16 cellular contexts compared by ENCODE assay signal in genomic region chr1:155698382-155699038, GRCh38. TPM values are rescaled to one million over a fixed set of nuclear protein-coding genes. Genes with fewer than 3 reads are reported as not detected.
DNase-seq lines count a peak whose midpoint lies in the region; ATAC-seq and TF ChIP-seq lines count a peak whose summit lies in the region.
"Had no signal": no experiment of that assay in that cellular context is flagged by ENCODE, and none has a peak within 500 bp of the region (broad histone marks: within the 10 kb centered on the region; RNA-seq: fewer than 3 reads in every experiment).

No MANE protein-coding gene starts in this region.

- POLR2A ChIA-PET in BJ (lab: Charles Lee): no interaction called here
- POLR2A ChIA-PET in OCI-LY7 (lab: Charles Lee): no interaction called here

- TF ChIP-seq CTCF in BJ (IDR thresholded peaks at IDR 0.05; ENCODE audit: insufficient read depth, low read depth, low read length) (no peak), MM.1S (IDR thresholded peaks at IDR 0.05; ENCODE audit: low read length) (no peak), epithelial cell of esophagus (IDR thresholded peaks at IDR 0.05; ENCODE audit: insufficient read depth, low read depth, low read length, missing control alignments) (no peak), OCI-LY7 (conservative IDR thresholded peaks at IDR 0.05; ENCODE audit: low read length) (no peak)

- no peak overlapping the region for H3K9ac ChIP-seq in MM.1S (ENCODE audit: low read length)

- H3K9me3 ChIP-seq in MM.1S (replicated peaks; ENCODE audit: insufficient read depth, low read length) (no peaks in the 10 kb centered on the region), OCI-LY7 (ENCODE audit: low read length) (peaks cover 23% of the 10 kb centered on the region)
- H3K9me3 ChIP-seq: ovary had no signal

- no peaks in the 10 kb centered on the region for H3K27me3 ChIP-seq in BJ (ENCODE audit: control insufficient read depth, insufficient read depth, low read length)
- H3K27me3 ChIP-seq in MM.1S (replicated peaks; ENCODE audit: insufficient read depth, low read length): no peaks in the 10 kb centered on the region
- H3K27me3 ChIP-seq: ovary had no signal

- H3K36me3 ChIP-seq in BJ (ENCODE audit: control insufficient read depth, insufficient read depth, low read length) (no peaks in the 10 kb centered on the region; the same call in 1 of the 2 replicates), MM.1S (replicated peaks; ENCODE audit: insufficient read depth, low read length) (peaks cover 20% of the 10 kb centered on the region), OCI-LY7 (ENCODE audit: insufficient read depth, low read length) (peaks cover 78% of the 10 kb centered on the region)
- H3K36me3 ChIP-seq: ovary had no signal

- ATAC-seq in HG02981 (IDR thresholded peaks at IDR 0.05; ENCODE audit: unreplicated experiment): no peak
- ATAC-seq: activated CD8-positive, alpha-beta T cell treated with anti-CD3 and anti-CD28 coated beads for 36 hours had no signal

- intact Hi-C loops in OCI-LY7 (cut with micrococcal nuclease; ENCODE audit: unreplicated experiment): no loop called here

- peaks cover 10% of the 10 kb centered on the region; the same call in 1 of the 2 replicates for H4K20me1 ChIP-seq in MM.1S (ENCODE audit: insufficient read depth, low read length)
- H4K20me1 ChIP-seq in OCI-LY7 (ENCODE audit: insufficient read depth, low read length): no peaks in the 10 kb centered on the region

- no peak overlapping the region for H2AFZ ChIP-seq in MM.1S (ENCODE audit: low read length)
- no peak overlapping the region for H2AFZ ChIP-seq in OCI-LY7 (ENCODE audit: low read length)

- peaks cover 76% of the 10 kb centered on the region for H3K79me2 ChIP-seq in MM.1S (ENCODE audit: low read length)
- H3K79me2 ChIP-seq in OCI-LY7 (ENCODE audit: insufficient read depth, low read depth, low read length): peaks cover 86% of the 10 kb centered on the region

- BruUV-seq in OCI-LY7 (replicated peaks; lab: Mats Ljungman, UMichigan): no TSS peak

- CTCF ChIA-PET in BJ (lab: Yijun Ruan, JAX): no interaction called here
- CTCF ChIA-PET in OCI-LY7 (lab: Charles Lee; ENCODE audit: unreplicated experiment): no interaction called here

- no peak overlapping the region for H3K4me2 ChIP-seq in MM.1S (ENCODE audit: low read depth, low read length)
- H3K4me2 ChIP-seq in OCI-LY7 (ENCODE audit: low read length): no peak overlapping the region

- H3K27ac ChIP-seq in MM.1S (ENCODE audit: low read length) (no peak overlapping the region), OCI-LY7 (ENCODE audit: low read depth, low read length, poor library complexity, severe bottlenecking) (no peak overlapping the region)
- H3K27ac ChIP-seq: coronary artery, ovary had no signal

- peaks cover 8% of the 10 kb centered on the region; the same call in 1 of the 2 replicates for H3F3A ChIP-seq in MM.1S (ENCODE audit: insufficient read depth, low read length)

- H3K4me1 ChIP-seq in MM.1S (ENCODE audit: low read length) (peaks cover 8% of the 10 kb centered on the region), OCI-LY7 (ENCODE audit: insufficient read depth, low read length, poor library complexity, severe bottlenecking) (no peaks in the 10 kb centered on the region)

- H3K9me2 ChIP-seq in MM.1S (replicated peaks; ENCODE audit: insufficient read depth, low read length) (no peaks in the 10 kb centered on the region), OCI-LY7 (ENCODE audit: insufficient read depth, low read length) (no peaks in the 10 kb centered on the region)

- DNase-seq in BJ (ENCODE audit: low read depth): peak; percentile 25
- DNase-seq in MM.1S: peak; percentile 4
- DNase-seq in epithelial cell of esophagus (ENCODE audit: low read depth): peak; percentile 19
- DNase-seq in non-pigmented ciliary epithelial cell (ENCODE audit: low read depth): peak; percentile 9
- DNase-seq in OCI-LY7 (ENCODE audit: low spot score): no peak
- DNase-seq in DMS 273 treated with DMSO at 0.1 percent for 48 hours (lab: John Stamatoyannopoulos, UW): no peak
- no peak for DNase-seq in activated CD4-positive, alpha-beta T cell treated with anti-CD3 and anti-CD28 coated beads, Interleukin-2, amount 50 U/mL, for 4 hours
- DNase-seq: activated CD8-positive, alpha-beta T cell treated with anti-CD3 and anti-CD28 coated beads for 36 hours; GOT3; NCI-H2081 treated with DMSO at 0.1 percent for 48 hours; ovary; stimulated activated naive CD4-positive, alpha-beta T cell treated with Interleukin-2 at 50 U/mL for 16 hours; T-helper 9 cell had no signal

- H3K4me3 ChIP-seq in BJ (ENCODE audit: low read depth, low read length): no peak overlapping the region
- H3K4me3 ChIP-seq in MM.1S (ENCODE audit: low read length): no peak overlapping the region
- H3K4me3 ChIP-seq in epithelial cell of esophagus (ENCODE audit: low read length): no peak overlapping the region
- H3K4me3 ChIP-seq in OCI-LY7 (ENCODE audit: low read depth, low read length, poor library complexity, severe bottlenecking): no peak overlapping the region
- H3K4me3 ChIP-seq: coronary artery, lung, ovary had no signal

RNA-seq across cellular contexts. Expression of gene DAP3, which starts 9.6 kb away (rescaled TPM):
- polyA plus RNA-seq in BJ (2011; rRNA removed): 131 and 142 TPM in 2 replicates
- polyA minus RNA-seq in BJ (2011; rRNA and poly(A)+ RNA removed): 60.7 and 103 TPM in 2 replicates
- 110 and 114 TPM in 2 replicates for total RNA-seq in OCI-LY7 (2014; rRNA removed; shearing (Covaris generic))
- total RNA-seq in OCI-LY7 (2022): 178 and 187 TPM in 2 replicates

RNA-seq across cellular contexts. Expression of gene YY1AP1, which starts 9.9 kb away (rescaled TPM):
- polyA plus RNA-seq in BJ (2011; rRNA removed): 57.7 and 57.9 TPM in 2 replicates
- polyA minus RNA-seq in BJ (2011; rRNA and poly(A)+ RNA removed): 30.5 and 40.7 TPM in 2 replicates
- total RNA-seq in OCI-LY7 (2014; rRNA removed; shearing (Covaris generic)): 83.0 and 84.6 TPM in 2 replicates
- 76.0 and 83.8 TPM in 2 replicates for total RNA-seq in OCI-LY7 (2022)

Comparison
In these comparisons a context has a peak if more than half of its experiments do, and no peak if none do; other contexts are left out.
1. DNase-seq: peak in BJ (single experiment), MM.1S (single experiment), epithelial cell of esophagus (single experiment) and non-pigmented ciliary epithelial cell (single experiment); none in OCI-LY7 (single experiment), DMS 273 treated with DMSO at 0.1 percent for 48 hours (single experiment) and activated CD4-positive, alpha-beta T cell treated with anti-CD3 and anti-CD28 coated beads, Interleukin-2, amount 50 U/mL, for 4 hours (0 of 2).